ENCODE assay signal across 8 cellular contexts in genomic region chr3:125990253-125990970, GRCh38. TPM values are rescaled to one million over a fixed set of nuclear protein-coding genes. Genes with fewer than 3 reads are reported as not detected.
DNase-seq lines count a peak whose midpoint lies in the region; ATAC-seq and TF ChIP-seq lines count a peak whose summit lies in the region.

No MANE protein-coding gene starts in this region.

- no peak overlapping the region for H3K27ac ChIP-seq in HUES6 (ENCODE audit: low read depth, low read length)
- H3K27ac ChIP-seq in RWPE2 (ENCODE audit: poor library complexity, severe bottlenecking) = peak overlapping the region; percentile 62
- H3K27ac ChIP-seq in gastroesophageal sphincter = peak overlapping the region; percentile 63 to 89 (median 86)
- H3K27ac ChIP-seq in suprapubic skin = peak overlapping the region; percentile 80

- no peak for TF ChIP-seq EP300 in gastroesophageal sphincter (IDR thresholded peaks at IDR 0.05)
- TF ChIP-seq EP300 in suprapubic skin (IDR thresholded peaks at IDR 0.05) = no peak

- peak overlapping the region; percentile 93 for H3K4me3 Mint-ChIP-seq in activated naive CD4-positive, alpha-beta T cell treated with anti-CD3 and anti-CD28 coated beads for 36 hours

- H3K4me1 ChIP-seq in HUES6 (ENCODE audit: control insufficient read depth, insufficient read depth, low read length) (no peaks in the 10 kb centered on the region), RWPE2 (ENCODE audit: insufficient read depth, poor library complexity, severe bottlenecking) (peaks cover 11% of the 10 kb centered on the region), gastroesophageal sphincter (peaks cover 0 to 17% (median 6%) of the 10 kb centered on the region in 3 donors), suprapubic skin (peaks cover 15% of the 10 kb centered on the region)

- H3K4me3 ChIP-seq in HUES6 (ENCODE audit: low read depth, low read length) (peak overlapping the region; percentile 83), RWPE2 (ENCODE audit: severe bottlenecking) (peak overlapping the region; percentile 52), gastroesophageal sphincter (peak overlapping the region; percentile 57 to 73), suprapubic skin (peak overlapping the region; percentile 76)

- H3K27me3 ChIP-seq in HUES6 (ENCODE audit: control insufficient read depth, insufficient read depth, low read length) = peaks cover 6% of the 10 kb centered on the region; the same call in 1 of the 2 replicates
- H3K27me3 ChIP-seq in RWPE2 (ENCODE audit: insufficient read depth, poor library complexity, severe bottlenecking) = no peaks in the 10 kb centered on the region
- no peaks in the 10 kb centered on the region for H3K27me3 ChIP-seq in gastroesophageal sphincter
- no peaks in the 10 kb centered on the region for H3K27me3 ChIP-seq in suprapubic skin

- 2 to 4% methylated on average over 10 to 15 of the region's 52 CpGs for WGBS in gastroesophageal sphincter (ENCODE audit: low coverage in 1 of 2), 2 donors
- WGBS in suprapubic skin = 3% methylated on average over 42 of the region's 52 CpGs

- peaks cover 3% of the 10 kb centered on the region for H3K36me3 Mint-ChIP-seq in activated naive CD4-positive, alpha-beta T cell treated with anti-CD3 and anti-CD28 coated beads for 36 hours (ENCODE audit: low read depth)

- peak; percentile 77 for DNase-seq in AG08396 (ENCODE audit: low spot score)
- DNase-seq in RWPE2 (ENCODE audit: low spot score) = peak; percentile 92
- DNase-seq in activated naive CD4-positive, alpha-beta T cell treated with anti-CD3 and anti-CD28 coated beads for 36 hours = peak; percentile 71
- peak; percentile 92 for DNase-seq in occipital lobe (lab: John Stamatoyannopoulos, UW)
- DNase-seq in suprapubic skin (ENCODE audit: low spot score in 2 of 2) = peak; percentile 91 to 93

- peaks cover 3% of the 10 kb centered on the region for H3K4me1 Mint-ChIP-seq in activated naive CD4-positive, alpha-beta T cell treated with anti-CD3 and anti-CD28 coated beads for 36 hours (ENCODE audit: low read depth)

- TF ChIP-seq POLR2A in gastroesophageal sphincter (IDR thresholded peaks at IDR 0.05) (peak; percentile 35 to 47), suprapubic skin (IDR thresholded peaks at IDR 0.05) (peak in 1 of 2 donors; percentile 32)

- TF ChIP-seq CTCF in RWPE2 (IDR thresholded peaks at IDR 0.05; ENCODE audit: poor library complexity, severe bottlenecking) (no peak), gastroesophageal sphincter (IDR thresholded peaks at IDR 0.05) (no peak), suprapubic skin (IDR thresholded peaks at IDR 0.05) (no peak)

- ATAC-seq in GM19438 (IDR thresholded peaks at IDR 0.05; ENCODE audit: low read depth, unreplicated experiment) (peak; percentile 95), RWPE2 (ENCODE audit: low read depth) (peak; percentile 100), gastroesophageal sphincter (peak; percentile 100)

- intact Hi-C loops in activated naive CD4-positive, alpha-beta T cell treated with anti-CD3 and anti-CD28 coated beads for 36 hours (cut with micrococcal nuclease) = loop anchor here (1.0 to 2.0 kb wide), 2 partner anchors 74 to 94 kb away; partner anchors contain the start of gene SLC41A3

- H3K36me3 ChIP-seq in HUES6 (ENCODE audit: control insufficient read depth, insufficient read depth, low read length) (no peaks in the 10 kb centered on the region), RWPE2 (ENCODE audit: low read depth) (no peaks in the 10 kb centered on the region), gastroesophageal sphincter (no peaks in the 10 kb centered on the region), suprapubic skin (no peaks in the 10 kb centered on the region)

- CTCF ChIA-PET in activated naive CD4-positive, alpha-beta T cell treated with anti-CD3 and anti-CD28 coated beads for 36 hours (lab: Charles Lee) = no interaction called here

- peak overlapping the region; percentile 91 for H3K27ac Mint-ChIP-seq in activated naive CD4-positive, alpha-beta T cell treated with anti-CD3 and anti-CD28 coated beads for 36 hours

- H3K9me3 ChIP-seq in HUES6 (ENCODE audit: control insufficient read depth, insufficient read depth, low read depth, low read length) = no peaks in the 10 kb centered on the region
- no peaks in the 10 kb centered on the region for H3K9me3 ChIP-seq in RWPE2 (ENCODE audit: severe bottlenecking)
- H3K9me3 ChIP-seq in gastroesophageal sphincter = no peaks in the 10 kb centered on the region
- H3K9me3 ChIP-seq in suprapubic skin = no peaks in the 10 kb centered on the region

- no peaks in the 10 kb centered on the region for H3K9me3 Mint-ChIP-seq in activated naive CD4-positive, alpha-beta T cell treated with anti-CD3 and anti-CD28 coated beads for 36 hours

- H3K27me3 Mint-ChIP-seq in activated naive CD4-positive, alpha-beta T cell treated with anti-CD3 and anti-CD28 coated beads for 36 hours (ENCODE audit: low read depth) = peaks cover 9% of the 10 kb centered on the region

- H3K9ac ChIP-seq in HUES6 (ENCODE audit: low read length) = peak overlapping the region; percentile 79

RNA-seq across cellular contexts. Expression of gene ROPN1B, which starts 21.4 kb away (rescaled TPM):
- not detected for total RNA-seq in activated naive CD4-positive, alpha-beta T cell treated with anti-CD3 and anti-CD28 coated beads for 36 hours
- total RNA-seq in gastroesophageal sphincter (not detected), occipital lobe (0.31 TPM), suprapubic skin (10 to 100 TPM in 3 of 4 donors, 1 to 10 TPM in 1; 8.6 to 27.6 (median 14.4) TPM)
